16 cellular contexts compared by ENCODE assay signal in genomic region chr13:19665427-19665859, GRCh38. TPM values are rescaled to one million over a fixed set of nuclear protein-coding genes. Genes with fewer than 3 reads are reported as not detected.
DNase-seq lines count a peak whose midpoint lies in the region; ATAC-seq and TF ChIP-seq lines count a peak whose summit lies in the region.
"Had no signal": no experiment of that assay in that cellular context is flagged by ENCODE, and none has a peak within 500 bp of the region (broad histone marks: within the 10 kb centered on the region; RNA-seq: fewer than 3 reads in every experiment).

No MANE protein-coding gene starts in this region.

- no peak overlapping the region for H2AFZ ChIP-seq in GM23338
- H2AFZ ChIP-seq in hepatocyte = no peak overlapping the region

- peak; percentile 25 for DNase-seq in GM23338 (ENCODE audit: low spot score)
- DNase-seq in RWPE2 (ENCODE audit: low spot score) = no peak
- no peak for DNase-seq in left ventricle myocardium inferior
- no peak for DNase-seq in neural crest cell (ENCODE audit: low read depth, low spot score)
- DNase-seq in occipital lobe (lab: John Stamatoyannopoulos, UW) = no peak
- no peak for DNase-seq in HuH-7 (ENCODE audit: low spot score)
- DNase-seq in hepatocyte (ENCODE audit: low spot score) = no peak
- DNase-seq: activated naive CD4-positive, alpha-beta T cell treated with Interleukin-2 at 50 U/mL for 16 hours; body of pancreas; dermis blood vessel endothelial cell; NCI-H187; NCI-H69; SW 1271 had no signal

- intact Hi-C loops in left ventricle myocardium inferior (cut with micrococcal nuclease) = no loop called here

- no peaks in the 10 kb centered on the region for H3K9me3 ChIP-seq in RWPE2 (ENCODE audit: severe bottlenecking)
- no peaks in the 10 kb centered on the region for H3K9me3 ChIP-seq in left ventricle myocardium inferior (replicated peaks)
- H3K9me3 ChIP-seq in hepatocyte (ENCODE audit: low read depth) = no peaks in the 10 kb centered on the region
- H3K9me3 ChIP-seq: body of pancreas, esophagus muscularis mucosa had no signal

- no peaks in the 10 kb centered on the region for H3K27me3 ChIP-seq in GM23338 (ENCODE audit: insufficient read depth)
- no peaks in the 10 kb centered on the region for H3K27me3 ChIP-seq in RWPE2 (ENCODE audit: insufficient read depth, poor library complexity, severe bottlenecking)
- no peaks in the 10 kb centered on the region for H3K27me3 ChIP-seq in left ventricle myocardium inferior (ENCODE audit: low read depth)
- H3K27me3 ChIP-seq in hepatocyte = no peaks in the 10 kb centered on the region
- H3K27me3 ChIP-seq: body of pancreas, esophagus muscularis mucosa had no signal

- no peaks in the 10 kb centered on the region for H3K9me3 Mint-ChIP-seq in GM23338
- no peaks in the 10 kb centered on the region for H3K9me3 Mint-ChIP-seq in neural crest cell

- H3K27me3 Mint-ChIP-seq in GM23338 (ENCODE audit: insufficient read depth, low read depth, poor library complexity) = peaks cover 2% of the 10 kb centered on the region
- H3K27me3 Mint-ChIP-seq in neural crest cell (ENCODE audit: low read depth) = no peaks in the 10 kb centered on the region
- H3K27me3 Mint-ChIP-seq: B cell had no signal

- H4K20me1 ChIP-seq in GM23338 (replicated peaks; ENCODE audit: insufficient read depth) (peaks cover 8% of the 10 kb centered on the region), hepatocyte (ENCODE audit: insufficient read depth, poor library complexity, severe bottlenecking) (no peaks in the 10 kb centered on the region)

- H3K36me3 ChIP-seq in GM23338 (ENCODE audit: insufficient read depth) (peaks cover 14% of the 10 kb centered on the region), RWPE2 (ENCODE audit: low read depth) (peaks cover 75% of the 10 kb centered on the region), left ventricle myocardium inferior (peaks cover 94% of the 10 kb centered on the region), hepatocyte (replicated peaks; ENCODE audit: insufficient read depth, low read depth) (no peaks in the 10 kb centered on the region)

- H3K4me1 Mint-ChIP-seq in GM23338 (peaks cover 10% of the 10 kb centered on the region), neural crest cell (peaks cover 6% of the 10 kb centered on the region)

- H3K36me3 Mint-ChIP-seq in GM23338 (ENCODE audit: low read depth) (peaks cover 57% of the 10 kb centered on the region), neural crest cell (ENCODE audit: low read depth) (peaks cover 24% of the 10 kb centered on the region)

- ATAC-seq in GM23338 = peak; percentile 68
- ATAC-seq in RWPE2 (ENCODE audit: low read depth) = 0 out of 3 replicates have a peak, but pooled peaks have one; percentile 21
- ATAC-seq in GM21529 (IDR thresholded peaks at IDR 0.05; ENCODE audit: unreplicated experiment) = no peak
- ATAC-seq: body of pancreas had no signal

- H3K27ac Mint-ChIP-seq in GM23338 (no peak overlapping the region), neural crest cell (ENCODE audit: unreplicated experiment) (peak overlapping the region; percentile 78)

- 87% methylated on average over 14 of the region's 14 CpGs for WGBS in hepatocyte (ENCODE audit: low lambda C conversion rate, missing lambda C conversion rate)

- no peak overlapping the region; the same call in 1 of the 2 replicates for H3K27ac ChIP-seq in GM23338 (ENCODE audit: low read depth)
- no peak overlapping the region for H3K27ac ChIP-seq in RWPE2 (ENCODE audit: poor library complexity, severe bottlenecking)
- peak overlapping the region; percentile 33 for H3K27ac ChIP-seq in left ventricle myocardium inferior (replicated peaks)
- H3K27ac ChIP-seq in hepatocyte = no peak overlapping the region
- H3K27ac ChIP-seq: body of pancreas, esophagus muscularis mucosa had no signal

- no peaks in the 10 kb centered on the region for H3K9me2 ChIP-seq in GM23338 (ENCODE audit: insufficient read depth)
- no peaks in the 10 kb centered on the region for H3K9me2 ChIP-seq in hepatocyte (replicated peaks; ENCODE audit: insufficient read depth)

- H3K4me2 ChIP-seq in GM23338 (no peak overlapping the region), hepatocyte (no peak overlapping the region)

- H3K4me1 ChIP-seq in GM23338 (ENCODE audit: insufficient read depth) = no peaks in the 10 kb centered on the region
- H3K4me1 ChIP-seq in RWPE2 (ENCODE audit: insufficient read depth, poor library complexity, severe bottlenecking) = no peaks in the 10 kb centered on the region
- H3K4me1 ChIP-seq in left ventricle myocardium inferior = peaks cover 22% of the 10 kb centered on the region
- H3K4me1 ChIP-seq in hepatocyte (ENCODE audit: insufficient read depth) = no peaks in the 10 kb centered on the region
- H3K4me1 ChIP-seq: body of pancreas had no signal

- TF ChIP-seq CTCF in GM23338 (conservative IDR thresholded peaks at IDR 0.05; ENCODE audit: low read depth in 2 of 2) (no peak), RWPE2 (IDR thresholded peaks at IDR 0.05; ENCODE audit: poor library complexity, severe bottlenecking) (no peak), left ventricle myocardium inferior (IDR thresholded peaks at IDR 0.05; ENCODE audit: borderline replicate concordance) (no peak), neural crest cell (conservative IDR thresholded peaks at IDR 0.05) (no peak), hepatocyte (IDR thresholded peaks at IDR 0.05; ENCODE audit: poor library complexity) (no peak)

- H3F3A ChIP-seq in GM23338 (replicated peaks; ENCODE audit: low read depth) = peaks cover 18% of the 10 kb centered on the region; the same call in 1 of the 2 replicates

- no peak overlapping the region for H3K4me3 ChIP-seq in GM23338
- H3K4me3 ChIP-seq in RWPE2 (ENCODE audit: severe bottlenecking) = no peak overlapping the region
- no peak overlapping the region for H3K4me3 ChIP-seq in left ventricle myocardium inferior
- no peak overlapping the region for H3K4me3 ChIP-seq in hepatocyte
- H3K4me3 ChIP-seq: body of pancreas, esophagus muscularis mucosa had no signal

- no peaks in the 10 kb centered on the region for H3K79me2 ChIP-seq in GM23338 (replicated peaks; ENCODE audit: insufficient read depth)
- H3K79me2 ChIP-seq in hepatocyte = no peaks in the 10 kb centered on the region

- no peak overlapping the region for H3K4me3 Mint-ChIP-seq in GM23338
- H3K4me3 Mint-ChIP-seq in neural crest cell = no peak overlapping the region
- H3K4me3 Mint-ChIP-seq: B cell had no signal

TF ChIP-seq in GM23338, 12 proteins besides CTCF, POLR2A, EP300 and RAD21 (continues in another document):
- TF ChIP-seq EZH2 (IDR thresholded peaks at IDR 0.05; ENCODE audit: low read depth, unreplicated experiment) = no peak
- TF ChIP-seq STAT1 (IDR thresholded peaks at IDR 0.05; ENCODE audit: unreplicated experiment) = no peak
- TF ChIP-seq CREB1 (CRISPR knock-in tag; IDR thresholded peaks at IDR 0.05; ENCODE audit: low read depth) = no peak
- no peak for TF ChIP-seq ZNF114 (CRISPR knock-in tag; IDR thresholded peaks at IDR 0.05)
- no peak for TF ChIP-seq ETS1 (IDR thresholded peaks at IDR 0.05)
- no peak for TF ChIP-seq EZH2phosphoT487 (IDR thresholded peaks at IDR 0.05; ENCODE audit: unreplicated experiment)
- no peak for TF ChIP-seq NANOG (IDR thresholded peaks at IDR 0.05; ENCODE audit: borderline replicate concordance)
- TF ChIP-seq REST (IDR thresholded peaks at IDR 0.05; ENCODE audit: unreplicated experiment) = no peak
- no peak for TF ChIP-seq ZNF331 (CRISPR knock-in tag; IDR thresholded peaks at IDR 0.05; ENCODE audit: low read depth)
- no peak for TF ChIP-seq POLR2AphosphoS5 (IDR thresholded peaks at IDR 0.05; ENCODE audit: low read depth)

RNA-seq across cellular contexts. Expression of gene MPHOSPH8, which starts 32.0 kb away (rescaled TPM):
- 14.3 and 15.6 TPM in 2 replicates for total RNA-seq in GM23338 (2014; rRNA removed; shearing (Covaris generic))
- polyA plus RNA-seq in GM23338 (2016; fragmentation: Nextera tagmentation; extraction: Ambion mirVana) (27.0 and 31.9 TPM in 2 replicates), hepatocyte (12.8 and 14.5 TPM in 2 replicates)
- total RNA-seq in left ventricle myocardium inferior (29.4 TPM), neural crest cell (22.7 and 26.5 TPM in 2 replicates), occipital lobe (31.2 TPM), hepatocyte (17.5 and 21.6 TPM in 2 replicates)
